Comparison of ENCODE assay signal across 30 cellular contexts in the genomic region with DNA sequence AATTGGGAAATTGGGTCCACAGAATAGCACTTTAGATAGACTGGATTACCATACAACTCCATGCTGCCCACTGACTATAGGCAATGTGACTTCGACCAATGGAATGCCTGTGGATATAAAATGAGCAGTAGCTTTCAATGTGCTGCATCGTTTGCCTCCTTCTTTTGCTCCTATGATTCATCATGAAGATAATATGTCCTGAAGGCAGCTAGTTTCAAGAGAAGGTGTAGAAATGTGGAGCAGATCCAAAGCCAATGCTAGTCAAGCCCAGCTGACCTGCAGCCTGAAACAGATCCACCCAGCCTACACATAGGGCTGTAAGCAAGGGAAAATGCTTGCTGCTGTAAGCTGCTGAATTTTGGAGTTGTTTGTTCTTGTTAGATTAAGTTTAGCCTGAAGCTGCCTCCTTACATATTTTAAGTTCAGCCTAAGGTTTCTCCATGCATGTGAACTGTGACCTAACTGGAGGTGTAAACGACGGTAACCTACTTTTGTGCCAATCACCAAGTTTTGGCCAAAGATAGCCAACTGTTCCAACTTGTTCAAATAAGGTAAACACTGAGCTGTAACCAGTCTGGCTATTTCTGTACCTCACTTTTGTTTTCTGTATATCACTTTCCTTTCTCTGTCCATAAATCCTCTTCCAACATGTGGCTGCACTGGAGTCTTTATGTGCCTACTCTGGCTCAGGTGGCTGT.
DNase-seq lines count a peak whose midpoint lies in the region; ATAC-seq, FAIRE-seq and TF ChIP-seq lines count a peak whose summit lies in the region.
"Had no signal": no experiment of that assay in that cellular context is flagged by ENCODE, and none has a peak within 500 bp of the region (broad histone marks: within the 10 kb centered on the region; RNA-seq: fewer than 3 reads in every experiment).

No MANE protein-coding gene starts in this region.

- H3K27me3 ChIP-seq in brain microvascular endothelial cell (replicated peaks) = no peaks in the 10 kb centered on the region
- H3K27me3 ChIP-seq: heart left ventricle, Peyer's patch, SJSA1 had no signal

- peak; percentile 18 for FAIRE-seq in A549 (lab: Jason Lieb, UNC)
- FAIRE-seq: A204.1, kidney, urothelium cell line had no signal

- TF ChIP-seq CTCF in A549 (IDR thresholded peaks at IDR 0.05) (no peak), brain microvascular endothelial cell (IDR thresholded peaks at IDR 0.05; ENCODE audit: low read depth, low read length, missing control alignments) (no peak), GM13977 (IDR thresholded peaks at IDR 0.05; ENCODE audit: extremely low read depth, insufficient read depth, missing control alignments) (no peak)

- 62% methylated on average over 4 of the region's 4 CpGs for WGBS in A549 (ENCODE audit: missing lambda C conversion rate)

- no peaks in the 10 kb centered on the region for H3K4me1 ChIP-seq in A549
- H3K4me1 ChIP-seq: lower lobe of right lung, Peyer's patch, psoas muscle had no signal

- POLR2A ChIA-PET in A549 (lab: Yijun Ruan, JAX) = no interaction called here

- no peak for DNase-seq in A549 (ENCODE audit: low read depth in 1 of 2, low spot score in 1 of 2)
- peak; percentile 40 for DNase-seq in HT1080 (ENCODE audit: low read depth)
- peak; percentile 60 for DNase-seq in brain microvascular endothelial cell
- DNase-seq in kidney glomerular epithelial cell (lab: John Stamatoyannopoulos, UW) = peak; percentile 32
- no peak for DNase-seq in superior temporal gyrus (ENCODE audit: extremely low spot score)
- no peak for DNase-seq in GM13977 (ENCODE audit: low spot score)
- DNase-seq in SK-N-DZ (ENCODE audit: low spot score) = no peak
- DNase-seq in NCI-H774 (lab: John Stamatoyannopoulos, UW) = no peak
- DNase-seq: activated CD4-positive, alpha-beta T cell treated with anti-CD3 and anti-CD28 coated beads for 4 hours; activated CD8-positive, alpha-beta T cell treated with anti-CD3 and anti-CD28 coated beads, Interleukin-2, amount 10 ng/mL, durations not matched to agents 7 days and 5 days; activated naive CD4-positive, alpha-beta T cell treated with anti-CD3 and anti-CD28 coated beads, Interleukin-2, amount 50 U/mL, for 16 hours; amniotic stem cell; CD4-positive, CD25-positive, alpha-beta regulatory T cell; effector memory CD4-positive, alpha-beta T cell; heart left ventricle; kidney; lower lobe of right lung; NCI-H1417 treated with DMSO at 0.1 percent for 48 hours; NCI-H2081 treated with DMSO at 0.1 percent for 48 hours; Peyer's patch; psoas muscle; stimulated activated naive CD4-positive, alpha-beta T cell treated with Interleukin-2 at 50 U/mL for 16 hours; WERI-Rb-1 had no signal

- TF ChIP-seq POLR2A in A549 (IDR thresholded peaks at IDR 0.05; ENCODE audit: low read length) = no peak

- CTCF ChIA-PET in A549 (lab: Yijun Ruan, JAX) = no interaction called here

- H3K4me2 ChIP-seq in A549 = no peak overlapping the region
- H3K4me2 ChIP-seq: KMS-11 had no signal

- H3K9me3 ChIP-seq in A549 = no peaks in the 10 kb centered on the region
- H3K9me3 ChIP-seq: lower lobe of right lung, Peyer's patch, psoas muscle, SJSA1 had no signal

- H3K27ac ChIP-seq in A549 (no peak overlapping the region), brain microvascular endothelial cell (no peak overlapping the region)
- H3K27ac ChIP-seq: coronary artery, heart left ventricle, KMS-11, lower lobe of right lung, Peyer's patch, psoas muscle, SJSA1, WERI-Rb-1 had no signal

- in situ Hi-C loops in brain microvascular endothelial cell (cut with HindIII; ENCODE audit: low pct_ligation_motif_present, low sequenced_read_pairs) = no loop called here
- in situ Hi-C loops in GM13977 (cut with MboI; ENCODE audit: low pct_unique_long_range_greater_than_20kb, low sequenced_read_pairs, unreplicated experiment) = no loop called here

- no peak overlapping the region for H3K4me3 ChIP-seq in A549
- no peak overlapping the region for H3K4me3 ChIP-seq in brain microvascular endothelial cell (ENCODE audit: low read depth, low read length)
- H3K4me3 ChIP-seq: coronary artery, heart left ventricle, lower lobe of right lung, Peyer's patch, psoas muscle, SJSA1 had no signal

- H3K36me3 ChIP-seq in brain microvascular endothelial cell (replicated peaks) = no peaks in the 10 kb centered on the region
- H3K36me3 ChIP-seq: heart left ventricle, lower lobe of right lung, Peyer's patch, SJSA1, WERI-Rb-1 had no signal

- ATAC-seq in A549 = no peak
- ATAC-seq: activated CD8-positive, alpha-beta T cell treated with anti-CD3 and anti-CD28 coated beads, Interleukin-2, amount 10 ng/mL, durations not matched to agents 7 days and 5 days; activated T-helper 17 cell treated with anti-CD3 and anti-CD28 coated beads, Interleukin-2, amount 50 U/mL, for 72 hours; lower lobe of right lung; naive thymus-derived CD8-positive, alpha-beta T cell; psoas muscle had no signal

- no peak for TF ChIP-seq RAD21 in A549 (conservative IDR thresholded peaks at IDR 0.05 in 1 of 2, IDR thresholded peaks at IDR 0.05 in 1 of 2)

- TF ChIP-seq EP300 in A549 (IDR thresholded peaks at IDR 0.05) = no peak

TF ChIP-seq in A549, 52 proteins besides CTCF, POLR2A, EP300 and RAD21:
- TF ChIP-seq MYC (IDR thresholded peaks at IDR 0.05; ENCODE audit: borderline replicate concordance, low read length) = no peak
- no peak for TF ChIP-seq ZFP36 (IDR thresholded peaks at IDR 0.05; ENCODE audit: borderline replicate concordance, partially characterized antibody)
- TF ChIP-seq, protein P1, sequence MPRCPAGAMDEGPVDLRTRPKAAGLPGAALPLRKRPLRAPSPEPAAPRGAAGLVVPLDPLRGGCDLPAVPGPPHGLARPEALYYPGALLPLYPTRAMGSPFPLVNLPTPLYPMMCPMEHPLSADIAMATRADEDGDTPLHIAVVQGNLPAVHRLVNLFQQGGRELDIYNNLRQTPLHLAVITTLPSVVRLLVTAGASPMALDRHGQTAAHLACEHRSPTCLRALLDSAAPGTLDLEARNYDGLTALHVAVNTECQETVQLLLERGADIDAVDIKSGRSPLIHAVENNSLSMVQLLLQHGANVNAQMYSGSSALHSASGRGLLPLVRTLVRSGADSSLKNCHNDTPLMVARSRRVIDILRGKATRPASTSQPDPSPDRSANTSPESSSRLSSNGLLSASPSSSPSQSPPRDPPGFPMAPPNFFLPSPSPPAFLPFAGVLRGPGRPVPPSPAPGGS (IDR thresholded peaks at IDR 0.05) = no peak
- TF ChIP-seq EHF (CRISPR knock-in tag; IDR thresholded peaks at IDR 0.05) = no peak
- no peak for TF ChIP-seq RNF2 (IDR thresholded peaks at IDR 0.05; ENCODE audit: borderline replicate concordance, low read depth)
- TF ChIP-seq CHD4 (IDR thresholded peaks at IDR 0.05; ENCODE audit: borderline replicate concordance) = no peak
- no peak for TF ChIP-seq HOXA7 (CRISPR knock-in tag; IDR thresholded peaks at IDR 0.05)
- no peak for TF ChIP-seq JUNB (IDR thresholded peaks at IDR 0.05)
- no peak for TF ChIP-seq NPAS2 (CRISPR knock-in tag; IDR thresholded peaks at IDR 0.05; ENCODE audit: borderline replicate concordance)
- no peak for TF ChIP-seq KDM5A (IDR thresholded peaks at IDR 0.05)
- no peak for TF ChIP-seq ESRRA (IDR thresholded peaks at IDR 0.05; ENCODE audit: borderline replicate concordance, low read length)
- TF ChIP-seq, protein P2, sequence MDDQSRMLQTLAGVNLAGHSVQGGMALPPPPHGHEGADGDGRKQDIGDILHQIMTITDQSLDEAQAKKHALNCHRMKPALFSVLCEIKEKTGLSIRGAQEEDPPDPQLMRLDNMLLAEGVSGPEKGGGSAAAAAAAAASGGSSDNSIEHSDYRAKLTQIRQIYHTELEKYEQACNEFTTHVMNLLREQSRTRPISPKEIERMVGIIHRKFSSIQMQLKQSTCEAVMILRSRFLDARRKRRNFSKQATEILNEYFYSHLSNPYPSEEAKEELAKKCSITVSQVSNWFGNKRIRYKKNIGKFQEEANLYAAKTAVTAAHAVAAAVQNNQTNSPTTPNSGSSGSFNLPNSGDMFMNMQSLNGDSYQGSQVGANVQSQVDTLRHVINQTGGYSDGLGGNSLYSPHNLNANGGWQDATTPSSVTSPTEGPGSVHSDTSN (IDR thresholded peaks at IDR 0.05) = no peak
- TF ChIP-seq FOSL2 (IDR thresholded peaks at IDR 0.05) = no peak
- no peak for TF ChIP-seq FOSL2 (CRISPR knock-in tag; IDR thresholded peaks at IDR 0.05)
- TF ChIP-seq CEBPB (IDR thresholded peaks at IDR 0.05) = no peak

Comparison
In these comparisons a context has a peak if more than half of its experiments do, and no peak if none do; other contexts are left out.
1. DNase-seq: peak in HT1080 (single experiment), brain microvascular endothelial cell (single experiment) and kidney glomerular epithelial cell (single experiment); none in A549 (0 of 2), superior temporal gyrus (single experiment), GM13977 (single experiment), SK-N-DZ (single experiment) and NCI-H774 (single experiment).